1 cellular context compared by ENCODE assay signal in genomic region chr6:43803055-43803782, GRCh38.
A peak's percentile ranks its signal among the peaks of the same experiment; 100 is the strongest.
TF ChIP-seq lines count a peak whose summit lies in the region.

No MANE protein-coding gene starts in this region.

TF ChIP-seq in HepG2, 621 proteins besides CTCF, POLR2A, EP300 and RAD21 (continued from another document and continues in another):
- TF ChIP-seq HMGXB4 (CRISPR knock-in tag; IDR thresholded peaks at IDR 0.05; ENCODE audit: borderline replicate concordance in 1 of 2, low read depth in 1 of 2) (no peak), ZXDC (CRISPR knock-in tag; IDR thresholded peaks at IDR 0.05) (no peak), NCOA5 (CRISPR knock-in tag; IDR thresholded peaks at IDR 0.05) (no peak), PAX8 (CRISPR knock-in tag; IDR thresholded peaks at IDR 0.05; ENCODE audit: borderline replicate concordance) (no peak), ZUFSP (CRISPR knock-in tag; IDR thresholded peaks at IDR 0.05; ENCODE audit: borderline replicate concordance) (no peak), ZFP1 (CRISPR knock-in tag; IDR thresholded peaks at IDR 0.05) (no peak), IRF9 (CRISPR knock-in tag; IDR thresholded peaks at IDR 0.05; ENCODE audit: borderline replicate concordance) (no peak), ZFP62 (CRISPR knock-in tag; IDR thresholded peaks at IDR 0.05) (no peak), TEF (CRISPR knock-in tag; IDR thresholded peaks at IDR 0.05) (no peak), CSRNP1 (CRISPR knock-in tag; IDR thresholded peaks at IDR 0.05) (no peak), HMGXB3 (CRISPR knock-in tag; IDR thresholded peaks at IDR 0.05; ENCODE audit: borderline replicate concordance) (0 out of 2 replicates have a peak, but pooled peaks have one; percentile 11), NR2F1 (CRISPR knock-in tag; IDR thresholded peaks at IDR 0.05) (no peak), ZNF878 (CRISPR knock-in tag; IDR thresholded peaks at IDR 0.05) (no peak), ZNF710 (CRISPR knock-in tag; IDR thresholded peaks at IDR 0.05; ENCODE audit: borderline replicate concordance) (0 out of 2 replicates have a peak, but pooled peaks have one; percentile 63), GLMP (CRISPR knock-in tag; IDR thresholded peaks at IDR 0.05; ENCODE audit: borderline replicate concordance) (no peak), BRD4 (CRISPR knock-in tag; IDR thresholded peaks at IDR 0.05) (no peak), NR2F6 (IDR thresholded peaks at IDR 0.05) (no peak; the same call in 1 of the 2 replicates), NR2F6 (CRISPR knock-in tag; IDR thresholded peaks at IDR 0.05) (peak; percentile 31; the same call in 1 of the 2 replicates), NCOA1 (CRISPR knock-in tag; IDR thresholded peaks at IDR 0.05) (no peak), U2AF1 (optimal IDR thresholded peaks at IDR 0.05; ENCODE audit: low read depth, low read length) (no peak), ZBTB37 (CRISPR knock-in tag; IDR thresholded peaks at IDR 0.05) (0 out of 2 replicates have a peak, but pooled peaks have one; percentile 22), PREB (CRISPR knock-in tag; IDR thresholded peaks at IDR 0.05) (no peak), DMTF1 (CRISPR knock-in tag; IDR thresholded peaks at IDR 0.05) (no peak), MXD4 (CRISPR knock-in tag; IDR thresholded peaks at IDR 0.05) (no peak), ZNF543 (CRISPR knock-in tag; IDR thresholded peaks at IDR 0.05) (no peak), RARA (CRISPR knock-in tag; IDR thresholded peaks at IDR 0.05) (peak; percentile 77), ZNF282 (IDR thresholded peaks at IDR 0.05; ENCODE audit: partially characterized antibody) (no peak)
